Comparison of ENCODE assay signal across 8 cellular contexts in the genomic region with DNA sequence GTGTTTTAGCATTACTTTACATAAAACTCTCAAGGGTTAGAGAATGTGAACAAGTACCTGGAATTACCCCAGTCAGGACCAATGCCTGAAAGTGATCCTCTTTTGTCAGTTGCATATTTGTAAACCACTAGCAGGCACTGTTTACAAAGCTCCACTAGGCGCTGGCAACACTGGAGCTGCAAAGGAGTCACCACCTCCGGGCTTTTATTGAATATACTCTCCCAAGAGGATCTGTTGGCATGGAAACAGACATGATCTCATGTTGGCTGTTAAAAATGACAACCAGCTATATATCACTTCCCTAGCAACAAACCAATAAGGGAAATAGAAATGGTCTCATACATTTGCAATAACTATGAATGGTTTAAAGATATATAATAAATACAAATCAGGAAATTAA.
DNase-seq lines count a peak whose midpoint lies in the region; ATAC-seq, FAIRE-seq and TF ChIP-seq lines count a peak whose summit lies in the region.

No MANE protein-coding gene starts in this region.

- H4K20me1 ChIP-seq in keratinocyte (ENCODE audit: control insufficient read depth, extremely low read depth, insufficient read depth, low read length), result no peaks in the 10 kb centered on the region

- no peaks in the 10 kb centered on the region for H3K36me3 Mint-ChIP-seq in activated CD4-positive, alpha-beta T cell treated with anti-CD3 and anti-CD28 coated beads for 36 hours (ENCODE audit: low read depth)

- intact Hi-C loops in activated CD4-positive, alpha-beta T cell treated with anti-CD3 and anti-CD28 coated beads for 36 hours (cut with DNase I, micrococcal nuclease), result no loop called here

- H3K36me3 ChIP-seq in keratinocyte (ENCODE audit: control insufficient read depth in 2 of 2, extremely low read depth in 1 of 2, insufficient read depth in 2 of 2, low read length in 2 of 2), result no peaks in the 10 kb centered on the region

- peaks cover 4% of the 10 kb centered on the region for H3K27me3 Mint-ChIP-seq in activated CD4-positive, alpha-beta T cell treated with anti-CD3 and anti-CD28 coated beads for 36 hours

- H2AFZ ChIP-seq in keratinocyte (ENCODE audit: control insufficient read depth, low read length), result no peak overlapping the region

- H3K27me3 ChIP-seq in keratinocyte (ENCODE audit: control insufficient read depth, extremely low read depth, insufficient read depth, low read length), result no peaks in the 10 kb centered on the region

- no peaks in the 10 kb centered on the region for H3K9me3 Mint-ChIP-seq in activated CD4-positive, alpha-beta T cell treated with anti-CD3 and anti-CD28 coated beads for 36 hours (ENCODE audit: low read depth)

- DNase-seq in DMS153 (lab: John Stamatoyannopoulos, UW) (peak; percentile 97), SHP77 (lab: John Stamatoyannopoulos, UW) (peak; percentile 81 to 86), keratinocyte (ENCODE audit: low read depth, low spot score) (no peak)
- DNase-seq in activated CD4-positive, alpha-beta T cell treated with anti-CD3 and anti-CD28 coated beads for 36 hours, result no peak
- DNase-seq in activated naive CD4-positive, alpha-beta T cell (lab: John Stamatoyannopoulos, UW), result no peak

- no peak overlapping the region for H3K9ac ChIP-seq in keratinocyte (ENCODE audit: control insufficient read depth, extremely low read depth, insufficient read depth, low read length)

- H3K9me1 ChIP-seq in keratinocyte (ENCODE audit: control insufficient read depth, extremely low read depth, insufficient read depth, low read length), result no peaks in the 10 kb centered on the region

- FAIRE-seq in keratinocyte (lab: Jason Lieb, UNC), result peak; percentile 60

- H3K4me1 Mint-ChIP-seq in activated CD4-positive, alpha-beta T cell treated with anti-CD3 and anti-CD28 coated beads for 36 hours, result no peaks in the 10 kb centered on the region

- peak; percentile 37 for ATAC-seq in HG03565 (IDR thresholded peaks at IDR 0.05; ENCODE audit: unreplicated experiment)
- no peak for ATAC-seq in HG02623 (IDR thresholded peaks at IDR 0.05; ENCODE audit: unreplicated experiment)
- ATAC-seq in activated CD4-positive, alpha-beta T cell treated with anti-CD3 and anti-CD28 coated beads for 36 hours, result no peak
- no peak for ATAC-seq in GM18870 (IDR thresholded peaks at IDR 0.05; ENCODE audit: unreplicated experiment)

- no peak overlapping the region for H3K4me3 ChIP-seq in keratinocyte (ENCODE audit: control insufficient read depth in 2 of 3, extremely low read depth in 1 of 3, insufficient read depth in 2 of 3, low read depth in 1 of 3, low read length in 3 of 3)

- H3K4me1 ChIP-seq in keratinocyte (ENCODE audit: control insufficient read depth, extremely low read depth, insufficient read depth, low read length), result peaks cover 14% of the 10 kb centered on the region

- no peak overlapping the region for H3K27ac ChIP-seq in keratinocyte (ENCODE audit: control insufficient read depth, insufficient read depth, low read length)

- no peak overlapping the region for H3K27ac Mint-ChIP-seq in activated CD4-positive, alpha-beta T cell treated with anti-CD3 and anti-CD28 coated beads for 36 hours

- CTCF ChIA-PET in activated CD4-positive, alpha-beta T cell treated with anti-CD3 and anti-CD28 coated beads for 36 hours (lab: Charles Lee), result no interaction called here

- dilution Hi-C loops in keratinocyte (cut with MboI; ENCODE audit: extremely low pct_ligation_motif_present, low sequenced_read_pairs), result no loop called here

- no peak overlapping the region for H3K4me2 ChIP-seq in keratinocyte (ENCODE audit: control insufficient read depth, extremely low read depth, insufficient read depth, low read depth, low read length)

- H3K4me3 Mint-ChIP-seq in activated CD4-positive, alpha-beta T cell treated with anti-CD3 and anti-CD28 coated beads for 36 hours, result no peak overlapping the region

- no peaks in the 10 kb centered on the region for H3K79me2 ChIP-seq in keratinocyte (ENCODE audit: control insufficient read depth, insufficient read depth, low read length)

- TF ChIP-seq CTCF in keratinocyte (optimal IDR thresholded peaks at IDR 0.05 in 1 of 3, IDR thresholded peaks at IDR 0.05 in 1 of 3, conservative IDR thresholded peaks at IDR 0.05 in 1 of 3; ENCODE audit: extremely low read depth in 1 of 3, insufficient read depth in 2 of 3, low read length in 3 of 3), result peak; percentile 52 to 68 (median 58)

- no peaks in the 10 kb centered on the region for H3K9me3 ChIP-seq in keratinocyte (ENCODE audit: control insufficient read depth, low read depth, low read length)

- POLR2A ChIA-PET in activated CD4-positive, alpha-beta T cell treated with anti-CD3 and anti-CD28 coated beads for 36 hours (lab: Charles Lee), result no interaction called here

Comparison
In these comparisons a context has a peak if more than half of its experiments do, and no peak if none do; other contexts are left out.
1. DNase-seq: peak in DMS153 (single experiment) and SHP77 (2 of 2); none in keratinocyte (single experiment), activated CD4-positive, alpha-beta T cell treated with anti-CD3 and anti-CD28 coated beads for 36 hours (single experiment) and activated naive CD4-positive, alpha-beta T cell (0 of 4).